In the genomic region with DNA sequence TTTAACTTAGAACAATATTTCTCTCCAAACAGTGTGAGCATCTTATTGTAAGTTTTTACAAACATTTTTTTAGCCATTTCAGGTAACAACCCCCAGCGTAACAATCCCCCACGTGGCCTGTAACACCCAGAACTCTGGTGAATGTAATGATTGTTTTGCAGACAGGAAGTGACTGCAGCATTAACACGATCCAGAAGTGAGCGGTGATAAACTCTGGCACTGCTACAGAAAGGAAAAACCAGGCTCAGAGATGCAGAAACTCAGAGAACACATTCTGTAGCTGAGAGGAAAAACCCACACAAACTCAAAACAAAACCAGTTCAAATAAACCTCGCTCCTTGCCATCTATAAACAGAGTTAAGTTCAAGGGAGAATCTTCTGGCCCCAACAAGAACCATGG, we compare ENCODE assay signal across 1 cellular context.
TF ChIP-seq lines count a peak whose summit lies in the region.

No MANE protein-coding gene starts in this region.

TF ChIP-seq in WTC11, 78 proteins besides CTCF, POLR2A, EP300 and RAD21 (continued from another document):
- TF ChIP-seq FOXP4 (CRISPR knock-in tag; IDR thresholded peaks at IDR 0.05) (no peak), E2F5 (CRISPR knock-in tag; IDR thresholded peaks at IDR 0.05) (no peak), ATF3 (CRISPR knock-in tag; conservative IDR thresholded peaks at IDR 0.05) (no peak), MXD4 (CRISPR knock-in tag; IDR thresholded peaks at IDR 0.05; ENCODE audit: borderline replicate concordance) (no peak), ATF1 (CRISPR knock-in tag; IDR thresholded peaks at IDR 0.05) (no peak), ZNF425 (CRISPR knock-in tag; conservative IDR thresholded peaks at IDR 0.05) (no peak)
- TF ChIP-seq, protein P1, sequence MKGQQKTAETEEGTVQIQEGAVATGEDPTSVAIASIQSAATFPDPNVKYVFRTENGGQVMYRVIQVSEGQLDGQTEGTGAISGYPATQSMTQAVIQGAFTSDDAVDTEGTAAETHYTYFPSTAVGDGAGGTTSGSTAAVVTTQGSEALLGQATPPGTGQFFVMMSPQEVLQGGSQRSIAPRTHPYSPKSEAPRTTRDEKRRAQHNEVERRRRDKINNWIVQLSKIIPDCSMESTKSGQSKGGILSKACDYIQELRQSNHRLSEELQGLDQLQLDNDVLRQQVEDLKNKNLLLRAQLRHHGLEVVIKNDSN (CRISPR knock-in tag; IDR thresholded peaks at IDR 0.05), result no peak
